12 cellular contexts compared by ENCODE assay signal in genomic region chrX:45852884-45853283, GRCh38.
DNase-seq lines count a peak whose midpoint lies in the region; ATAC-seq and TF ChIP-seq lines count a peak whose summit lies in the region.
"Had no signal": no experiment of that assay in that cellular context is flagged by ENCODE, and none has a peak within 500 bp of the region (broad histone marks: within the 10 kb centered on the region; RNA-seq: fewer than 3 reads in every experiment).

No MANE protein-coding gene starts in this region.

- peaks cover 33% of the 10 kb centered on the region for H3K4me1 Mint-ChIP-seq in activated CD4-positive, alpha-beta T cell treated with anti-CD3 and anti-CD28 coated beads, Interleukin-2, amount 10 ng/mL, durations not matched to agents 7 days and 5 days
- H3K4me1 Mint-ChIP-seq in neural progenitor cell: peaks cover 17% of the 10 kb centered on the region

- CTCF ChIA-PET in activated CD4-positive, alpha-beta T cell treated with anti-CD3 and anti-CD28 coated beads, Interleukin-2, amount 10 ng/mL, durations not matched to agents 7 days and 5 days (lab: Charles Lee): no interaction called here

- H3K27ac ChIP-seq in brain microvascular endothelial cell (no peak overlapping the region), neural progenitor cell (peak overlapping the region; percentile 49), sigmoid colon (no peak overlapping the region)

- H3K27me3 Mint-ChIP-seq in activated CD4-positive, alpha-beta T cell treated with anti-CD3 and anti-CD28 coated beads, Interleukin-2, amount 10 ng/mL, durations not matched to agents 7 days and 5 days: no peaks in the 10 kb centered on the region
- peaks cover 2% of the 10 kb centered on the region for H3K27me3 Mint-ChIP-seq in neural progenitor cell (ENCODE audit: insufficient read depth, low read depth)
- H3K27me3 Mint-ChIP-seq: central memory CD8-positive, alpha-beta T cell had no signal

- in situ Hi-C loops in brain microvascular endothelial cell (cut with HindIII; ENCODE audit: low pct_ligation_motif_present, low sequenced_read_pairs): no loop called here

- POLR2A ChIA-PET in activated CD4-positive, alpha-beta T cell treated with anti-CD3 and anti-CD28 coated beads, Interleukin-2, amount 10 ng/mL, durations not matched to agents 7 days and 5 days (lab: Charles Lee): no interaction called here

- peak overlapping the region; percentile 19 for H3K4me3 Mint-ChIP-seq in activated CD4-positive, alpha-beta T cell treated with anti-CD3 and anti-CD28 coated beads, Interleukin-2, amount 10 ng/mL, durations not matched to agents 7 days and 5 days
- no peak overlapping the region for H3K4me3 Mint-ChIP-seq in neural progenitor cell
- H3K4me3 Mint-ChIP-seq: central memory CD8-positive, alpha-beta T cell had no signal

- H3F3A ChIP-seq in neural progenitor cell (ENCODE audit: low read depth): peaks cover 15% of the 10 kb centered on the region

- no peak for TF ChIP-seq POLR2A in sigmoid colon (IDR thresholded peaks at IDR 0.05)

- H3K9me3 ChIP-seq in neural progenitor cell (ENCODE audit: low read depth): no peaks in the 10 kb centered on the region
- no peaks in the 10 kb centered on the region for H3K9me3 ChIP-seq in sigmoid colon

- H4K20me1 ChIP-seq in neural progenitor cell (ENCODE audit: low read depth): no peaks in the 10 kb centered on the region

- no peaks in the 10 kb centered on the region for H3K27me3 ChIP-seq in brain microvascular endothelial cell (replicated peaks)
- no peaks in the 10 kb centered on the region for H3K27me3 ChIP-seq in neural progenitor cell
- H3K27me3 ChIP-seq in sigmoid colon: peaks cover 0 to 11% (median 7%) of the 10 kb centered on the region in 3 donors

- H2AFZ ChIP-seq in neural progenitor cell (replicated peaks): no peak overlapping the region

- H3K4me3 ChIP-seq in brain microvascular endothelial cell (ENCODE audit: low read depth, low read length): no peak overlapping the region
- H3K4me3 ChIP-seq in neural progenitor cell: peak overlapping the region; percentile 85
- no peak overlapping the region for H3K4me3 ChIP-seq in sigmoid colon

- TF ChIP-seq CTCF in brain microvascular endothelial cell (IDR thresholded peaks at IDR 0.05; ENCODE audit: low read depth, low read length, missing control alignments) (no peak), neural progenitor cell (IDR thresholded peaks at IDR 0.05) (no peak), sigmoid colon (IDR thresholded peaks at IDR 0.05) (no peak)

- peaks cover 28% of the 10 kb centered on the region for H3K4me1 ChIP-seq in neural progenitor cell
- H3K4me1 ChIP-seq in sigmoid colon: peaks cover 0 to 6% (median 0%) of the 10 kb centered on the region in 4 donors

- intact Hi-C loops in sigmoid colon (cut with DNase I): no loop called here

- no peak overlapping the region for H3K9ac ChIP-seq in neural progenitor cell

- H3K4me2 ChIP-seq in neural progenitor cell: peak overlapping the region; percentile 74

- H3K9me3 Mint-ChIP-seq in activated CD4-positive, alpha-beta T cell treated with anti-CD3 and anti-CD28 coated beads, Interleukin-2, amount 10 ng/mL, durations not matched to agents 7 days and 5 days: no peaks in the 10 kb centered on the region
- peaks cover 21% of the 10 kb centered on the region for H3K9me3 Mint-ChIP-seq in neural progenitor cell
- H3K9me3 Mint-ChIP-seq: central memory CD8-positive, alpha-beta T cell; naive thymus-derived CD8-positive, alpha-beta T cell had no signal

- peaks cover 9% of the 10 kb centered on the region for H3K36me3 Mint-ChIP-seq in activated CD4-positive, alpha-beta T cell treated with anti-CD3 and anti-CD28 coated beads, Interleukin-2, amount 10 ng/mL, durations not matched to agents 7 days and 5 days (ENCODE audit: low read depth)
- H3K36me3 Mint-ChIP-seq in neural progenitor cell: peaks cover 2% of the 10 kb centered on the region

- DNase-seq in activated CD4-positive, alpha-beta T cell treated with anti-CD3 and anti-CD28 coated beads, Interleukin-2, amount 10 ng/mL, durations not matched to agents 7 days and 5 days: no peak
- no peak for DNase-seq in activated CD4-positive, alpha-beta T cell treated with anti-CD3 and anti-CD28 coated beads, Interleukin-2, amount 50 U/mL, for 48 hours
- DNase-seq in NCI-H146 treated with DMSO at 0.1 percent for 48 hours (lab: John Stamatoyannopoulos, UW; ENCODE audit: unreplicated experiment) (peak; percentile 1), brain microvascular endothelial cell (peak; percentile 7), neural progenitor cell (ENCODE audit: low spot score) (no peak), SKM-1 treated with dmso at 0.1 percent for 144 hours (lab: John Stamatoyannopoulos, UW; ENCODE audit: unreplicated experiment) (no peak), sigmoid colon (no peak)
- DNase-seq: DMS 273 treated with DMSO at 0.1 percent for 48 hours; naive thymus-derived CD8-positive, alpha-beta T cell; NCI-H2107 had no signal

- peaks cover 43% of the 10 kb centered on the region for H3K79me2 ChIP-seq in neural progenitor cell (ENCODE audit: low read depth)

- no peak for ATAC-seq in esophagus mucosa
- ATAC-seq: naive thymus-derived CD8-positive, alpha-beta T cell had no signal

- H3K36me3 ChIP-seq in brain microvascular endothelial cell (replicated peaks) (no peaks in the 10 kb centered on the region), neural progenitor cell (peaks cover 3% of the 10 kb centered on the region), sigmoid colon (no peaks in the 10 kb centered on the region)

- no peak for TF ChIP-seq EP300 in sigmoid colon (IDR thresholded peaks at IDR 0.05)

- peak overlapping the region; percentile 31 for H3K27ac Mint-ChIP-seq in activated CD4-positive, alpha-beta T cell treated with anti-CD3 and anti-CD28 coated beads, Interleukin-2, amount 10 ng/mL, durations not matched to agents 7 days and 5 days
- no peak overlapping the region for H3K27ac Mint-ChIP-seq in neural progenitor cell
- H3K27ac Mint-ChIP-seq: naive thymus-derived CD8-positive, alpha-beta T cell had no signal

- 77 to 86% methylated on average over 3 of the region's 3 CpGs for WGBS in sigmoid colon, 2 donors

Comparison
In these comparisons a context has a peak if more than half of its experiments do, and no peak if none do; other contexts are left out.
1. DNase-seq: peak in NCI-H146 treated with DMSO at 0.1 percent for 48 hours (single experiment) and brain microvascular endothelial cell (single experiment); none in activated CD4-positive, alpha-beta T cell treated with anti-CD3 and anti-CD28 coated beads, Interleukin-2, amount 10 ng/mL, durations not matched to agents 7 days and 5 days (single experiment), activated CD4-positive, alpha-beta T cell treated with anti-CD3 and anti-CD28 coated beads, Interleukin-2, amount 50 U/mL, for 48 hours (0 of 2), neural progenitor cell (single experiment), SKM-1 treated with dmso at 0.1 percent for 144 hours (single experiment) and sigmoid colon (single experiment).